In genomic region chr1:172380441-172381244, GRCh38 we compare ENCODE assay signal across 8 cellular contexts. TPM values are rescaled to one million over a fixed set of nuclear protein-coding genes. Genes with fewer than 3 reads are reported as not detected.
DNase-seq lines count a peak whose midpoint lies in the region; ATAC-seq and TF ChIP-seq lines count a peak whose summit lies in the region.

No MANE protein-coding gene starts in this region.

- no peak overlapping the region for H3K27ac ChIP-seq in PC-3 (ENCODE audit: low read length)

- H3K36me3 Mint-ChIP-seq in immature natural killer cell: no peaks in the 10 kb centered on the region

- H3K9ac ChIP-seq in PC-3 (ENCODE audit: low read length): no peak overlapping the region

- H2AFZ ChIP-seq in PC-3 (ENCODE audit: low read length): no peak overlapping the region; the same call in 1 of the 2 replicates

- H3K27ac Mint-ChIP-seq in immature natural killer cell: peak overlapping the region; percentile 85 to 96 (median 94)

- no peaks in the 10 kb centered on the region for H3K4me1 ChIP-seq in PC-3 (ENCODE audit: insufficient read depth, low read length)

- H3K4me1 Mint-ChIP-seq in immature natural killer cell: peaks cover 41 to 42% of the 10 kb centered on the region in 2 donors

- no peaks in the 10 kb centered on the region for H3F3A ChIP-seq in PC-3 (ENCODE audit: low read length, unreplicated experiment)

- no TSS peak for BruUV-seq in PC-3 (replicated peaks; lab: Mats Ljungman, UMichigan)

- no peak for TF ChIP-seq CTCF in PC-3 (conservative IDR thresholded peaks at IDR 0.05; ENCODE audit: low read depth, low read length)

- POLR2A ChIA-PET in PC-3 (lab: Charles Lee; ENCODE audit: unreplicated experiment): no interaction called here

- H3K4me3 ChIP-seq in PC-3 (ENCODE audit: low read length): no peak overlapping the region

- CTCF ChIA-PET in PC-3 (lab: Charles Lee): interaction anchor here (0.6 kb wide), 1 partner anchor 21 kb away, joined by 4 read pairs; no protein-coding TSS in a partner anchor

- no peaks in the 10 kb centered on the region for H3K9me3 ChIP-seq in PC-3 (ENCODE audit: low read length)

- H3K27me3 ChIP-seq in PC-3 (ENCODE audit: low read length): no peaks in the 10 kb centered on the region

- ATAC-seq in HG02623 (IDR thresholded peaks at IDR 0.05; ENCODE audit: unreplicated experiment) (peak; percentile 60), PC-3 (peak; percentile 43; the same call in 1 of the 2 replicates), HG02571 (IDR thresholded peaks at IDR 0.05; ENCODE audit: unreplicated experiment) (no peak)

- H3K4me2 ChIP-seq in PC-3 (ENCODE audit: low read length): no peak overlapping the region

- 0 out of 2 replicates have a peak, but pooled peaks cover 3% of the 10 kb centered on the region for H3K9me2 ChIP-seq in PC-3 (replicated peaks; ENCODE audit: low read length)

- H3K79me2 ChIP-seq in PC-3 (ENCODE audit: low read length): no peaks in the 10 kb centered on the region

- no peaks in the 10 kb centered on the region for H3K36me3 ChIP-seq in PC-3 (ENCODE audit: low read depth, low read length)

- peak; percentile 20 for DNase-seq in NCI-H1436 treated with DMSO at 0.1 percent for 48 hours (lab: John Stamatoyannopoulos, UW)
- no peak for DNase-seq in NCI-H1436 (lab: John Stamatoyannopoulos, UW)
- no peak for DNase-seq in PC-3
- peak; percentile 49 to 62 (median 51) for DNase-seq in immature natural killer cell
- DNase-seq in NCI-H187 treated with DMSO at 0.1 percent for 48 hours (lab: John Stamatoyannopoulos, UW): no peak
- DNase-seq in AG08395 (ENCODE audit: low spot score): no peak

- no peaks in the 10 kb centered on the region for H3K9me3 Mint-ChIP-seq in immature natural killer cell

- H4K20me1 ChIP-seq in PC-3 (ENCODE audit: low read length): no peaks in the 10 kb centered on the region

- peak overlapping the region; percentile 72 to 89 (median 80) for H3K4me3 Mint-ChIP-seq in immature natural killer cell

- intact Hi-C loops in PC-3 (cut with micrococcal nuclease): no loop called here

- peaks cover 0 to 2% (median 0%) of the 10 kb centered on the region in 3 donors for H3K27me3 Mint-ChIP-seq in immature natural killer cell (ENCODE audit: low read depth in 3 of 3)

RNA-seq across cellular contexts. Expression of gene C1orf105, which starts 39.8 kb away (rescaled TPM):
- not detected in 2 replicates for total RNA-seq in PC-3 (2014; rRNA removed)
- polyA plus RNA-seq in immature natural killer cell: not detected

Comparison
In these comparisons a context has a peak if more than half of its experiments do, and no peak if none do; other contexts are left out.
1. DNase-seq: peak in NCI-H1436 treated with DMSO at 0.1 percent for 48 hours (single experiment) and immature natural killer cell (3 of 3); none in NCI-H1436 (single experiment), PC-3 (single experiment), NCI-H187 treated with DMSO at 0.1 percent for 48 hours (single experiment) and AG08395 (single experiment).